Comparison of ENCODE assay signal across 8 cellular contexts in the genomic region with DNA sequence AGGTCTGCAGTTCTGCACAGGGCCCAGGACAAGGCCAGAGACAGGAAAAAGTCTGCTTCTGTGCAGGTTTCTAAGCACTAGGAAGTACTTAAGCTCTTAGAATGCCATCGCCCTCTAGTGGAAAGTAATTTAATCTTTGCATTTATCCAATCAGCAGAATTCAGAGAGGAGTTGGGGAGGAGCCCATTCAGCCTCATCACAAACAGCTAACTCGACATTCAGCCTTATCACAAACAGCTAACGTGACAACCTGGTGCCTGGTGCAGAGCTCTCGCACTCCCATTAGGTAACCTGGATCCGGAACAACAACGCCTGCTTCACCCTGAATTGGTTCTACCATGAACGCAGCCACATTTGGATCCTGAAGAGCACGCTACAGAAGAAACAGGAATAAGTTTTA. TPM values are rescaled to one million over a fixed set of nuclear protein-coding genes. Genes with fewer than 3 reads are reported as not detected.
A peak's percentile ranks its signal among the peaks of the same experiment; 100 is the strongest.
DNase-seq lines count a peak whose midpoint lies in the region; ATAC-seq and TF ChIP-seq lines count a peak whose summit lies in the region.

No MANE protein-coding gene starts in this region.

- no peaks in the 10 kb centered on the region for H3K27me3 ChIP-seq in vagina

- ATAC-seq in GM18502 (IDR thresholded peaks at IDR 0.05; ENCODE audit: poor library complexity, unreplicated experiment) (peak; percentile 84), HG02870 (IDR thresholded peaks at IDR 0.05; ENCODE audit: unreplicated experiment) (peak; percentile 72), SK-N-SH treated with all-trans-retinoic acid at 6 μM for 48 hours (peak; percentile 100)

- H3K36me3 ChIP-seq in vagina: peaks cover 3 to 84% of the 10 kb centered on the region in 2 donors

- no peak overlapping the region for H3K27ac ChIP-seq in vagina

- no peak overlapping the region for H3K4me3 ChIP-seq in vagina

- no peaks in the 10 kb centered on the region for H3K4me1 ChIP-seq in vagina

- TF ChIP-seq POLR2A in vagina (IDR thresholded peaks at IDR 0.05): no peak

- intact Hi-C loops in vagina (cut with DNase I): no loop called here

- H3K9me3 ChIP-seq in vagina: no peaks in the 10 kb centered on the region

- peak; percentile 11 to 30 (median 27) for TF ChIP-seq CTCF in vagina (IDR thresholded peaks at IDR 0.05)

- DNase-seq in AML-193 (lab: John Stamatoyannopoulos, UW): peak; percentile 74 to 89
- DNase-seq in NCI-H1436 treated with DMSO at 0.1 percent for 48 hours (lab: John Stamatoyannopoulos, UW): peak; percentile 78
- peak; percentile 85 for DNase-seq in dedifferentiated amniotic fluid mesenchymal stem cell (ENCODE audit: extremely low spot score)
- peak; percentile 85 to 87 for DNase-seq in lung microvascular endothelial cell (ENCODE audit: low read depth in 2 of 2)
- no peak for DNase-seq in vagina (ENCODE audit: extremely low spot score in 2 of 2)

TF ChIP-seq in SK-N-SH treated with all-trans-retinoic acid at 6 μM for 48 hours, 23 proteins besides CTCF, POLR2A, EP300 and RAD21:
- TF ChIP-seq GLIS3 (CRISPR knock-in tag; IDR thresholded peaks at IDR 0.05): no peak
- no peak for TF ChIP-seq CSDC2 (CRISPR knock-in tag; IDR thresholded peaks at IDR 0.05)
- TF ChIP-seq ZNF8 (CRISPR knock-in tag; IDR thresholded peaks at IDR 0.05): no peak
- no peak for TF ChIP-seq ZNF70 (CRISPR knock-in tag; IDR thresholded peaks at IDR 0.05)
- TF ChIP-seq PPARA (CRISPR knock-in tag; IDR thresholded peaks at IDR 0.05; ENCODE audit: borderline replicate concordance): no peak
- TF ChIP-seq ESRRG (CRISPR knock-in tag; IDR thresholded peaks at IDR 0.05): no peak
- no peak for TF ChIP-seq ZFP3 (CRISPR knock-in tag; IDR thresholded peaks at IDR 0.05)
- TF ChIP-seq, protein P1, sequence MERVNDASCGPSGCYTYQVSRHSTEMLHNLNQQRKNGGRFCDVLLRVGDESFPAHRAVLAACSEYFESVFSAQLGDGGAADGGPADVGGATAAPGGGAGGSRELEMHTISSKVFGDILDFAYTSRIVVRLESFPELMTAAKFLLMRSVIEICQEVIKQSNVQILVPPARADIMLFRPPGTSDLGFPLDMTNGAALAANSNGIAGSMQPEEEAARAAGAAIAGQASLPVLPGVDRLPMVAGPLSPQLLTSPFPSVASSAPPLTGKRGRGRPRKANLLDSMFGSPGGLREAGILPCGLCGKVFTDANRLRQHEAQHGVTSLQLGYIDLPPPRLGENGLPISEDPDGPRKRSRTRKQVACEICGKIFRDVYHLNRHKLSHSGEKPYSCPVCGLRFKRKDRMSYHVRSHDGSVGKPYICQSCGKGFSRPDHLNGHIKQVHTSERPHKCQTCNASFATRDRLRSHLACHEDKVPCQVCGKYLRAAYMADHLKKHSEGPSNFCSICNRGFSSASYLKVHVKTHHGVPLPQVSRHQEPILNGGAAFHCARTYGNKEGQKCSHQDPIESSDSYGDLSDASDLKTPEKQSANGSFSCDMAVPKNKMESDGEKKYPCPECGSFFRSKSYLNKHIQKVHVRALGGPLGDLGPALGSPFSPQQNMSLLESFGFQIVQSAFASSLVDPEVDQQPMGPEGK (CRISPR knock-in tag; IDR thresholded peaks at IDR 0.05; ENCODE audit: borderline replicate concordance): no peak
- TF ChIP-seq RARB (CRISPR knock-in tag; IDR thresholded peaks at IDR 0.05): no peak
- TF ChIP-seq, protein P2, sequence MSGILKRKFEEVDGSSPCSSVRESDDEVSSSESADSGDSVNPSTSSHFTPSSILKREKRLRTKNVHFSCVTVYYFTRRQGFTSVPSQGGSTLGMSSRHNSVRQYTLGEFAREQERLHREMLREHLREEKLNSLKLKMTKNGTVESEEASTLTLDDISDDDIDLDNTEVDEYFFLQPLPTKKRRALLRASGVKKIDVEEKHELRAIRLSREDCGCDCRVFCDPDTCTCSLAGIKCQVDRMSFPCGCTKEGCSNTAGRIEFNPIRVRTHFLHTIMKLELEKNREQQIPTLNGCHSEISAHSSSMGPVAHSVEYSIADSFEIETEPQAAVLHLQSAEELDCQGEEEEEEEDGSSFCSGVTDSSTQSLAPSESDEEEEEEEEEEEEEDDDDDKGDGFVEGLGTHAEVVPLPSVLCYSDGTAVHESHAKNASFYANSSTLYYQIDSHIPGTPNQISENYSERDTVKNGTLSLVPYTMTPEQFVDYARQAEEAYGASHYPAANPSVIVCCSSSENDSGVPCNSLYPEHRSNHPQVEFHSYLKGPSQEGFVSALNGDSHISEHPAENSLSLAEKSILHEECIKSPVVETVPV (CRISPR knock-in tag; IDR thresholded peaks at IDR 0.05): no peak
- no peak for TF ChIP-seq BACH2 (CRISPR knock-in tag; IDR thresholded peaks at IDR 0.05; ENCODE audit: borderline replicate concordance)
- no peak for TF ChIP-seq ISL1 (CRISPR knock-in tag; IDR thresholded peaks at IDR 0.05)
- no peak for TF ChIP-seq TOX (CRISPR knock-in tag; IDR thresholded peaks at IDR 0.05; ENCODE audit: borderline replicate concordance)
- no peak for TF ChIP-seq ZNF565 (CRISPR knock-in tag; conservative IDR thresholded peaks at IDR 0.05; ENCODE audit: low read depth)
- no peak for TF ChIP-seq ZC3H10 (CRISPR knock-in tag; IDR thresholded peaks at IDR 0.05)
- TF ChIP-seq, protein P3, sequence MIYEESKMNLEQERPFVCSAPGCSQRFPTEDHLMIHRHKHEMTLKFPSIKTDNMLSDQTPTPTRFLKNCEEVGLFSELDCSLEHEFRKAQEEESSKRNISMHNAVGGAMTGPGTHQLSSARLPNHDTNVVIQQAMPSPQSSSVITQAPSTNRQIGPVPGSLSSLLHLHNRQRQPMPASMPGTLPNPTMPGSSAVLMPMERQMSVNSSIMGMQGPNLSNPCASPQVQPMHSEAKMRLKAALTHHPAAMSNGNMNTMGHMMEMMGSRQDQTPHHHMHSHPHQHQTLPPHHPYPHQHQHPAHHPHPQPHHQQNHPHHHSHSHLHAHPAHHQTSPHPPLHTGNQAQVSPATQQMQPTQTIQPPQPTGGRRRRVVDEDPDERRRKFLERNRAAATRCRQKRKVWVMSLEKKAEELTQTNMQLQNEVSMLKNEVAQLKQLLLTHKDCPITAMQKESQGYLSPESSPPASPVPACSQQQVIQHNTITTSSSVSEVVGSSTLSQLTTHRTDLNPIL (CRISPR knock-in tag; IDR thresholded peaks at IDR 0.05; ENCODE audit: low read depth): no peak
- no peak for TF ChIP-seq ARNTL (CRISPR knock-in tag; IDR thresholded peaks at IDR 0.05; ENCODE audit: borderline replicate concordance, low read depth)
- TF ChIP-seq, protein P4, sequence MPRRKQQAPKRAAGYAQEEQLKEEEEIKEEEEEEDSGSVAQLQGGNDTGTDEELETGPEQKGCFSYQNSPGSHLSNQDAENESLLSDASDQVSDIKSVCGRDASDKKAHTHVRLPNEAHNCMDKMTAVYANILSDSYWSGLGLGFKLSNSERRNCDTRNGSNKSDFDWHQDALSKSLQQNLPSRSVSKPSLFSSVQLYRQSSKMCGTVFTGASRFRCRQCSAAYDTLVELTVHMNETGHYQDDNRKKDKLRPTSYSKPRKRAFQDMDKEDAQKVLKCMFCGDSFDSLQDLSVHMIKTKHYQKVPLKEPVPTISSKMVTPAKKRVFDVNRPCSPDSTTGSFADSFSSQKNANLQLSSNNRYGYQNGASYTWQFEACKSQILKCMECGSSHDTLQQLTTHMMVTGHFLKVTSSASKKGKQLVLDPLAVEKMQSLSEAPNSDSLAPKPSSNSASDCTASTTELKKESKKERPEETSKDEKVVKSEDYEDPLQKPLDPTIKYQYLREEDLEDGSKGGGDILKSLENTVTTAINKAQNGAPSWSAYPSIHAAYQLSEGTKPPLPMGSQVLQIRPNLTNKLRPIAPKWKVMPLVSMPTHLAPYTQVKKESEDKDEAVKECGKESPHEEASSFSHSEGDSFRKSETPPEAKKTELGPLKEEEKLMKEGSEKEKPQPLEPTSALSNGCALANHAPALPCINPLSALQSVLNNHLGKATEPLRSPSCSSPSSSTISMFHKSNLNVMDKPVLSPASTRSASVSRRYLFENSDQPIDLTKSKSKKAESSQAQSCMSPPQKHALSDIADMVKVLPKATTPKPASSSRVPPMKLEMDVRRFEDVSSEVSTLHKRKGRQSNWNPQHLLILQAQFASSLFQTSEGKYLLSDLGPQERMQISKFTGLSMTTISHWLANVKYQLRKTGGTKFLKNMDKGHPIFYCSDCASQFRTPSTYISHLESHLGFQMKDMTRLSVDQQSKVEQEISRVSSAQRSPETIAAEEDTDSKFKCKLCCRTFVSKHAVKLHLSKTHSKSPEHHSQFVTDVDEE (CRISPR knock-in tag; IDR thresholded peaks at IDR 0.05): no peak

RNA-seq across cellular contexts. Expression of a gene that starts 15.2 kb away (rescaled TPM):
- total RNA-seq in lung microvascular endothelial cell (82.5 and 98.1 TPM in 2 replicates), vagina (83.2 TPM)

RNA-seq across cellular contexts. Expression of a gene that starts 46.3 kb away (rescaled TPM):
- total RNA-seq in lung microvascular endothelial cell (not detected in 2 replicates), vagina (0.98 TPM)

RNA-seq across cellular contexts. Expression of a gene that starts 58.1 kb away (rescaled TPM):
- 2.6 and 2.8 TPM in 2 replicates for total RNA-seq in lung microvascular endothelial cell
- 20.1 TPM for total RNA-seq in vagina

Comparison
In these comparisons a context has a peak if more than half of its experiments do, and no peak if none do; other contexts are left out.
1. DNase-seq: peak in AML-193 (2 of 2), NCI-H1436 treated with DMSO at 0.1 percent for 48 hours (single experiment), dedifferentiated amniotic fluid mesenchymal stem cell (single experiment) and lung microvascular endothelial cell (2 of 2); none in vagina (0 of 2).
2. Peak in every context shown above with its lines, with median percentiles within 50 percentile points of each other: ATAC-seq.